ENCODE assay signal across 2 cellular contexts in the genomic region with DNA sequence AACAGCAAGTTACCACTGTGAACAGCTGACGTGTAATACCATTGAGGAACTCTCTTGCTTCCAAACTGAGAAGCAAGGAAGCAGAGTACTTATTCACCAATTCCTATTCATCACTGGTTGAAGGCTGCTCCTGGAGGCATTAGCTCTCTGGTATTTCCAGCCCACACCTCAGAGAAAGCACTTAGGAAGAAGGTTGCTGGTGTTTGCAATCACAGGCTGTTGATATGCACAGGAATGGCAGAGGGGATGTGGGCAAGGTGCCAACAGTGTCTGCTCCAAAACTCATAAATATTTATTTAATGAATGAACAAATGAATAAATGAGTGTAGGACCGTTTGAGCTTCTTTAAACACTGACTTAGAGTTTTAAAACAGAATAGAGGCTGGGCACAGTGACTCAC.
TF ChIP-seq lines count a peak whose summit lies in the region.

No MANE protein-coding gene starts in this region.

TF ChIP-seq in H1, 55 proteins besides CTCF, POLR2A, EP300 and RAD21:
- no peak for TF ChIP-seq CEBPB (IDR thresholded peaks at IDR 0.05; ENCODE audit: low read depth, low read length)
- TF ChIP-seq SP1 (IDR thresholded peaks at IDR 0.05; ENCODE audit: low read depth, low read length), result no peak
- no peak for TF ChIP-seq KDM1A (IDR thresholded peaks at IDR 0.05; ENCODE audit: borderline replicate concordance, low read length)

TF ChIP-seq in SK-N-SH treated with all-trans-retinoic acid at 6 μM for 48 hours, 23 proteins besides CTCF, POLR2A, EP300 and RAD21:
- no peak for TF ChIP-seq ZC3H10 (CRISPR knock-in tag; IDR thresholded peaks at IDR 0.05)
- TF ChIP-seq, protein P1, sequence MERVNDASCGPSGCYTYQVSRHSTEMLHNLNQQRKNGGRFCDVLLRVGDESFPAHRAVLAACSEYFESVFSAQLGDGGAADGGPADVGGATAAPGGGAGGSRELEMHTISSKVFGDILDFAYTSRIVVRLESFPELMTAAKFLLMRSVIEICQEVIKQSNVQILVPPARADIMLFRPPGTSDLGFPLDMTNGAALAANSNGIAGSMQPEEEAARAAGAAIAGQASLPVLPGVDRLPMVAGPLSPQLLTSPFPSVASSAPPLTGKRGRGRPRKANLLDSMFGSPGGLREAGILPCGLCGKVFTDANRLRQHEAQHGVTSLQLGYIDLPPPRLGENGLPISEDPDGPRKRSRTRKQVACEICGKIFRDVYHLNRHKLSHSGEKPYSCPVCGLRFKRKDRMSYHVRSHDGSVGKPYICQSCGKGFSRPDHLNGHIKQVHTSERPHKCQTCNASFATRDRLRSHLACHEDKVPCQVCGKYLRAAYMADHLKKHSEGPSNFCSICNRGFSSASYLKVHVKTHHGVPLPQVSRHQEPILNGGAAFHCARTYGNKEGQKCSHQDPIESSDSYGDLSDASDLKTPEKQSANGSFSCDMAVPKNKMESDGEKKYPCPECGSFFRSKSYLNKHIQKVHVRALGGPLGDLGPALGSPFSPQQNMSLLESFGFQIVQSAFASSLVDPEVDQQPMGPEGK (CRISPR knock-in tag; IDR thresholded peaks at IDR 0.05; ENCODE audit: borderline replicate concordance), result no peak
- no peak for TF ChIP-seq ZFP3 (CRISPR knock-in tag; IDR thresholded peaks at IDR 0.05)
- TF ChIP-seq, protein P2, sequence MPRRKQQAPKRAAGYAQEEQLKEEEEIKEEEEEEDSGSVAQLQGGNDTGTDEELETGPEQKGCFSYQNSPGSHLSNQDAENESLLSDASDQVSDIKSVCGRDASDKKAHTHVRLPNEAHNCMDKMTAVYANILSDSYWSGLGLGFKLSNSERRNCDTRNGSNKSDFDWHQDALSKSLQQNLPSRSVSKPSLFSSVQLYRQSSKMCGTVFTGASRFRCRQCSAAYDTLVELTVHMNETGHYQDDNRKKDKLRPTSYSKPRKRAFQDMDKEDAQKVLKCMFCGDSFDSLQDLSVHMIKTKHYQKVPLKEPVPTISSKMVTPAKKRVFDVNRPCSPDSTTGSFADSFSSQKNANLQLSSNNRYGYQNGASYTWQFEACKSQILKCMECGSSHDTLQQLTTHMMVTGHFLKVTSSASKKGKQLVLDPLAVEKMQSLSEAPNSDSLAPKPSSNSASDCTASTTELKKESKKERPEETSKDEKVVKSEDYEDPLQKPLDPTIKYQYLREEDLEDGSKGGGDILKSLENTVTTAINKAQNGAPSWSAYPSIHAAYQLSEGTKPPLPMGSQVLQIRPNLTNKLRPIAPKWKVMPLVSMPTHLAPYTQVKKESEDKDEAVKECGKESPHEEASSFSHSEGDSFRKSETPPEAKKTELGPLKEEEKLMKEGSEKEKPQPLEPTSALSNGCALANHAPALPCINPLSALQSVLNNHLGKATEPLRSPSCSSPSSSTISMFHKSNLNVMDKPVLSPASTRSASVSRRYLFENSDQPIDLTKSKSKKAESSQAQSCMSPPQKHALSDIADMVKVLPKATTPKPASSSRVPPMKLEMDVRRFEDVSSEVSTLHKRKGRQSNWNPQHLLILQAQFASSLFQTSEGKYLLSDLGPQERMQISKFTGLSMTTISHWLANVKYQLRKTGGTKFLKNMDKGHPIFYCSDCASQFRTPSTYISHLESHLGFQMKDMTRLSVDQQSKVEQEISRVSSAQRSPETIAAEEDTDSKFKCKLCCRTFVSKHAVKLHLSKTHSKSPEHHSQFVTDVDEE (CRISPR knock-in tag; IDR thresholded peaks at IDR 0.05), result no peak
- no peak for TF ChIP-seq TCF4 (CRISPR knock-in tag; IDR thresholded peaks at IDR 0.05; ENCODE audit: borderline replicate concordance)
- no peak for TF ChIP-seq BACH2 (CRISPR knock-in tag; IDR thresholded peaks at IDR 0.05; ENCODE audit: borderline replicate concordance)
- no peak for TF ChIP-seq OSR1 (CRISPR knock-in tag; IDR thresholded peaks at IDR 0.05)
- TF ChIP-seq ZNF70 (CRISPR knock-in tag; IDR thresholded peaks at IDR 0.05), result no peak
- TF ChIP-seq RARB (CRISPR knock-in tag; IDR thresholded peaks at IDR 0.05), result no peak
